ENCODE assay signal across 8 cellular contexts in the genomic region with DNA sequence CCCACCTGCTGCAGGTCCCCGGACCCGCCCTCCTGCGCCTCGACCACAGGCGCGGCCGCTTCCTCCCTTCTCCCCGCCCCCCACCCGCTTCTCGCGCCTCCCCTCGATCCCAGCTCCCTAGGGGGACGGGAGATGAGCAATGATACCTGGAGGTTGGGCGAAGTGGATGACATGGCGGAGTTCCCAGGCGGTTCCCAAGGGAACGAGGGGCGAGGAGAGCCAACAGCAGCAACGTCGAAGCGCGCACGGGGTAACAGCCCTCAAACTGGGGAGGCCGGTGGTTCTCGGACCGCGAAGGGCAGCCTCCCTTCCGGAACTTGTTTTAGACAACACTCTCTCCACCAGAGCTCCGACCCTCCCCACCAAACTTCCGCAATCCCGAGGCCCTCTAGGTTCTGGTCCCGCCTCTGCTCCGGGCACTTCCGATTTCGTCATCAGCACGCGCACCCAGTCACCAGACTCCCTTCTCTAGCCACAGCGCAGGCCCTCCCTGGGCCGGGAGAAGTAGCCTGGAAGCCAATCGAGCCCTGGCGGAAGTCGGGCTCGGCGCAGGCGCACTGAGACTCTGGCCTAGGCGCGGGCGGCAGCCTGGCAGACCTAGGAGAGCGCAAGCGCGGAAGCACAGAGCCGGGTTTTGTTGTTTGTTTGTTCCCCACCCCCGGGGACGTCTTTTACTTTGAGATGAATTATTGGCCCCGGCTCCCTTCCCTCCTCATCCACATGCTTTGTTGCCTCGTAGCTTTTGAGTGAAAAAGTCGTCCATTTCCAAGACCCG. TPM values are rescaled to one million over a fixed set of nuclear protein-coding genes. Genes with fewer than 3 reads are reported as not detected.
DNase-seq lines count a peak whose midpoint lies in the region; ATAC-seq and TF ChIP-seq lines count a peak whose summit lies in the region.

VPS4B (minus strand) TSS at position 390 of the 775 bp plus-strand sequence; CDS start at position 173, 217 bp downstream.

- peak within 1 kb of the TSS; percentile 97 to 99 (median 99) for H3K27ac Mint-ChIP-seq in CD14-positive monocyte
- H3K27ac Mint-ChIP-seq in dendritic cell treated with granulocyte-macrophage colony-stimulating factor and Interleukin-4, amounts not matched to agents 40 ng/mL and 50 ng/mL, for 4 days, result peak within 1 kb of the TSS; percentile 98

- peaks cover 18% of the 10 kb centered on the region for H3K4me1 Mint-ChIP-seq in CD14-positive monocyte
- peaks cover 21% of the 10 kb centered on the region for H3K4me1 Mint-ChIP-seq in dendritic cell treated with granulocyte-macrophage colony-stimulating factor and Interleukin-4, amounts not matched to agents 40 ng/mL and 50 ng/mL, for 4 days (ENCODE audit: low read depth)

- peak within 1 kb of the TSS; percentile 97 to 98 for H3K4me3 Mint-ChIP-seq in CD14-positive monocyte
- peak within 1 kb of the TSS; percentile 95 for H3K4me3 Mint-ChIP-seq in dendritic cell treated with granulocyte-macrophage colony-stimulating factor and Interleukin-4, amounts not matched to agents 40 ng/mL and 50 ng/mL, for 4 days

- H3K27me3 Mint-ChIP-seq in CD14-positive monocyte (ENCODE audit: low read depth in 3 of 3), result peaks cover 0 to 6% (median 0%) of the 10 kb centered on the region in 3 donors
- no peaks in the 10 kb centered on the region for H3K27me3 Mint-ChIP-seq in dendritic cell treated with granulocyte-macrophage colony-stimulating factor and Interleukin-4, amounts not matched to agents 40 ng/mL and 50 ng/mL, for 4 days

- H3K9me3 Mint-ChIP-seq in CD14-positive monocyte, result peaks cover 0 to 2% (median 0%) of the 10 kb centered on the region in 7 donors
- H3K9me3 Mint-ChIP-seq in dendritic cell treated with granulocyte-macrophage colony-stimulating factor and Interleukin-4, amounts not matched to agents 40 ng/mL and 50 ng/mL, for 4 days, result no peaks in the 10 kb centered on the region

- DNase-seq in CD14-positive monocyte (ENCODE audit: low spot score) (peak; percentile 100), NCI-H774 (lab: John Stamatoyannopoulos, UW) (peak; percentile 99), left lobe of liver (ENCODE audit: low spot score) (peak; percentile 100)
- DNase-seq in activated CD4-positive, alpha-beta T cell treated with anti-CD3 and anti-CD28 coated beads, Interleukin-2, amount 50 U/mL, for 4 hours, result peak; percentile 99
- peak; percentile 99 for DNase-seq in stimulated activated CD4-positive, alpha-beta T cell treated with anti-CD3 and anti-CD28 coated beads, Interleukin-2, amount 100 ng/mL, for 4 hours (ENCODE audit: low read depth)

- TF ChIP-seq CTCF in CD14-positive monocyte (IDR thresholded peaks at IDR 0.05), result no peak

- intact Hi-C loops in CD14-positive monocyte (cut with micrococcal nuclease), result loop anchor here (5.0 to 10.0 kb wide), 4 partner anchors 55 to 707 kb away; partner anchors contain the start of genes KDSR (in 2 of the 2), PHLPP1 (in 1 of the 2) and SERPINB8 (in 1 of the 2)
- intact Hi-C loops in dendritic cell treated with granulocyte-macrophage colony-stimulating factor and Interleukin-4, amounts not matched to agents 40 ng/mL and 50 ng/mL, for 4 days (cut with micrococcal nuclease), result loop anchor here (1.0 to 5.0 kb wide), 3 partner anchors 17 to 550 kb away; partner anchors contain the start of genes KDSR and SERPINB8

- ATAC-seq in GM19395 (IDR thresholded peaks at IDR 0.05; ENCODE audit: unreplicated experiment) (peak; percentile 97), HG03565 (IDR thresholded peaks at IDR 0.05; ENCODE audit: unreplicated experiment) (peak; percentile 95), left lobe of liver (peak; percentile 99)

- H3K36me3 Mint-ChIP-seq in CD14-positive monocyte, result peaks cover 3 to 11% of the 10 kb centered on the region in 2 donors
- H3K36me3 Mint-ChIP-seq in dendritic cell treated with granulocyte-macrophage colony-stimulating factor and Interleukin-4, amounts not matched to agents 40 ng/mL and 50 ng/mL, for 4 days (ENCODE audit: low read depth), result peaks cover 20% of the 10 kb centered on the region

RNA-seq across cellular contexts. Expression of gene VPS4B, which starts in this region (rescaled TPM):
- polyA plus RNA-seq in CD14-positive monocyte, result 10 to 100 TPM; 26.7 to 48.8 TPM
- total RNA-seq in left lobe of liver, result 24.7 TPM

Comparison
In these comparisons a context has a peak if more than half of its experiments do, and no peak if none do; other contexts are left out.
1. Peak in every context shown above with its lines: DNase-seq and ATAC-seq.